In genomic region chr7:78326189-78326588, GRCh38 we compare ENCODE assay signal across 12 cellular contexts.
A peak's percentile ranks its signal among the peaks of the same experiment; 100 is the strongest.
DNase-seq lines count a peak whose midpoint lies in the region; ATAC-seq and TF ChIP-seq lines count a peak whose summit lies in the region.
"Had no signal": no experiment of that assay in that cellular context is flagged by ENCODE, and none has a peak within 500 bp of the region (broad histone marks: within the 10 kb centered on the region; RNA-seq: fewer than 3 reads in every experiment).

No MANE protein-coding gene starts in this region.

- H3K4me1 Mint-ChIP-seq in activated naive CD8-positive, alpha-beta T cell treated with anti-CD3 and anti-CD28 coated beads for 36 hours: no peaks in the 10 kb centered on the region
- H3K4me1 Mint-ChIP-seq: CD4-positive, alpha-beta memory T cell had no signal

- no peaks in the 10 kb centered on the region for H3K9me3 ChIP-seq in trophoblast cell (ENCODE audit: insufficient read depth, low read depth, low read length)
- H3K9me3 ChIP-seq in right atrium auricular region: no peaks in the 10 kb centered on the region

- no peak for ATAC-seq in HG02798 (IDR thresholded peaks at IDR 0.05; ENCODE audit: poor library complexity, unreplicated experiment)

- peak; percentile 75 for DNase-seq in EL
- peak; percentile 72 for DNase-seq in LHCN-M2 (ENCODE audit: low read depth)
- peak; percentile 45 for DNase-seq in epithelial cell of prostate (ENCODE audit: low read depth, low spot score)
- peak; percentile 34 to 48 for DNase-seq in trophoblast cell
- no peak for DNase-seq in right atrium auricular region (ENCODE audit: low spot score)
- no peak for DNase-seq in activated naive CD8-positive, alpha-beta T cell treated with anti-CD3 and anti-CD28 coated beads for 36 hours
- DNase-seq: activated naive CD4-positive, alpha-beta T cell; CD4-positive, alpha-beta memory T cell; NCI-H1092 treated with DMSO at 0.1 percent for 48 hours had no signal

- no peak overlapping the region for H2BK5ac ChIP-seq in trophoblast cell (ENCODE audit: low read depth, low read length, poor library complexity)

- H4K91ac ChIP-seq in trophoblast cell (ENCODE audit: low read depth, low read length): no peak overlapping the region

- no peak overlapping the region for H2AK5ac ChIP-seq in trophoblast cell (ENCODE audit: low read length)

- H3K27me3 Mint-ChIP-seq in activated naive CD8-positive, alpha-beta T cell treated with anti-CD3 and anti-CD28 coated beads for 36 hours: no peaks in the 10 kb centered on the region

- H3K36me3 Mint-ChIP-seq in activated naive CD8-positive, alpha-beta T cell treated with anti-CD3 and anti-CD28 coated beads for 36 hours: no peaks in the 10 kb centered on the region
- H3K36me3 Mint-ChIP-seq: CD4-positive, alpha-beta memory T cell had no signal

- H3K9me3 Mint-ChIP-seq in activated naive CD8-positive, alpha-beta T cell treated with anti-CD3 and anti-CD28 coated beads for 36 hours: no peaks in the 10 kb centered on the region

- no peak overlapping the region for H3K4me3 Mint-ChIP-seq in activated naive CD8-positive, alpha-beta T cell treated with anti-CD3 and anti-CD28 coated beads for 36 hours
- H3K4me3 Mint-ChIP-seq: CD4-positive, alpha-beta memory T cell had no signal

- H3K9ac ChIP-seq in trophoblast cell (ENCODE audit: low read length): no peak overlapping the region
- H3K9ac ChIP-seq: parathyroid adenoma had no signal

- no peak overlapping the region for H3K14ac ChIP-seq in trophoblast cell (ENCODE audit: low read length)

- H3K36me3 ChIP-seq in trophoblast cell (ENCODE audit: control insufficient read depth in 1 of 2, insufficient read depth in 2 of 2, low read length in 2 of 2) (no peaks in the 10 kb centered on the region), right atrium auricular region (no peaks in the 10 kb centered on the region)

- no peak for TF ChIP-seq CTCF in right atrium auricular region (IDR thresholded peaks at IDR 0.05)

- H3K4me1 ChIP-seq in trophoblast cell (ENCODE audit: control insufficient read depth in 1 of 2, insufficient read depth in 2 of 2, low read length in 2 of 2) (peaks cover 6 to 9% of the 10 kb centered on the region in 2 experiments), right atrium auricular region (peaks cover 0 to 7% of the 10 kb centered on the region in 2 donors)
- H3K4me1 ChIP-seq: parathyroid adenoma had no signal

- H3K79me1 ChIP-seq in trophoblast cell (ENCODE audit: low read length): peaks cover 2% of the 10 kb centered on the region

- H3K18ac ChIP-seq in trophoblast cell (ENCODE audit: low read length): no peak overlapping the region

- H3K79me2 ChIP-seq in trophoblast cell (ENCODE audit: control insufficient read depth, insufficient read depth, low read length, poor library complexity): no peaks in the 10 kb centered on the region
- H3K79me2 ChIP-seq: parathyroid adenoma had no signal

- no peaks in the 10 kb centered on the region for H3K27me3 ChIP-seq in trophoblast cell (ENCODE audit: insufficient read depth, low read length)
- H3K27me3 ChIP-seq in right atrium auricular region: no peaks in the 10 kb centered on the region

- no peak overlapping the region for H4K8ac ChIP-seq in trophoblast cell (ENCODE audit: low read depth, low read length)

- no peak overlapping the region for H3K23ac ChIP-seq in trophoblast cell (ENCODE audit: low read length)

- no peak overlapping the region for H3K4me2 ChIP-seq in trophoblast cell (ENCODE audit: low read length)

- no peak overlapping the region for H4K12ac ChIP-seq in trophoblast cell (ENCODE audit: low read depth, low read length)

- no CpG with 5 or more reads among the region's 2 CpGs for WGBS in trophoblast cell (ENCODE audit: extremely low coverage, insufficient coverage, insufficient read length)

- H2BK12ac ChIP-seq in trophoblast cell (ENCODE audit: low read length): no peak overlapping the region

- H2BK120ac ChIP-seq in trophoblast cell (ENCODE audit: insufficient read depth, low read length, poor library complexity): no peak overlapping the region

- no peak overlapping the region for H3K4ac ChIP-seq in trophoblast cell (ENCODE audit: low read depth, low read length)

- H3K4me3 ChIP-seq in trophoblast cell (ENCODE audit: low read depth, low read length) (no peak overlapping the region), right atrium auricular region (no peak overlapping the region)
- H3K4me3 ChIP-seq: SK-N-MC had no signal

- H2AFZ ChIP-seq in trophoblast cell (ENCODE audit: insufficient read depth, low read length, poor library complexity): no peak overlapping the region
- H2AFZ ChIP-seq: parathyroid adenoma had no signal

- H3K27ac Mint-ChIP-seq in activated naive CD8-positive, alpha-beta T cell treated with anti-CD3 and anti-CD28 coated beads for 36 hours: no peak overlapping the region
- H3K27ac Mint-ChIP-seq: CD4-positive, alpha-beta memory T cell had no signal

- H3K27ac ChIP-seq in epithelial cell of prostate: no peak overlapping the region
- H3K27ac ChIP-seq in trophoblast cell (ENCODE audit: low read depth, low read length): peak overlapping the region; percentile 74
- no peak overlapping the region for H3K27ac ChIP-seq in right atrium auricular region
- H3K27ac ChIP-seq: parathyroid adenoma, SK-N-MC had no signal

Comparison
In these comparisons a context has a peak if more than half of its experiments do, and no peak if none do; other contexts are left out.
1. DNase-seq: peak in EL (single experiment), LHCN-M2 (single experiment), epithelial cell of prostate (single experiment) and trophoblast cell (2 of 2); none in right atrium auricular region (single experiment) and activated naive CD8-positive, alpha-beta T cell treated with anti-CD3 and anti-CD28 coated beads for 36 hours (single experiment).